11 cellular contexts compared by ENCODE assay signal in genomic region chr5:40685952-40686351, GRCh38. TPM values are rescaled to one million over a fixed set of nuclear protein-coding genes. Genes with fewer than 3 reads are reported as not detected.
DNase-seq lines count a peak whose midpoint lies in the region; ATAC-seq and TF ChIP-seq lines count a peak whose summit lies in the region.
"Had no signal": no experiment of that assay in that cellular context is flagged by ENCODE, and none has a peak within 500 bp of the region (broad histone marks: within the 10 kb centered on the region; RNA-seq: fewer than 3 reads in every experiment).

No MANE protein-coding gene starts in this region.

- CTCF ChIA-PET in Calu3 (lab: Charles Lee), result interaction anchor here (0.7 to 1.3 kb wide), 3 partner anchors 147 to 970 kb away, joined by 3 to 4 read pairs (median 3); no protein-coding TSS in a partner anchor
- CTCF ChIA-PET in PC-3 (lab: Charles Lee), result no interaction called here

- ATAC-seq in PC-3 (no peak), HG03196 (IDR thresholded peaks at IDR 0.05; ENCODE audit: unreplicated experiment) (no peak)

- peak overlapping the region; percentile 98 for H3K4me3 Mint-ChIP-seq in Calu3 (ENCODE audit: low read depth, unreplicated experiment)

- no peaks in the 10 kb centered on the region for H3K27me3 ChIP-seq in PC-3 (ENCODE audit: low read length)
- peaks cover 0 to 17% (median 0%) of the 10 kb centered on the region in 4 donors for H3K27me3 ChIP-seq in esophagus muscularis mucosa
- H3K27me3 ChIP-seq in skeletal muscle tissue (ENCODE audit: control insufficient read depth in 3 of 3, insufficient read depth in 3 of 3, low read length in 3 of 3), result peaks cover 9 to 20% (median 17%) of the 10 kb centered on the region in 3 donors

- BruUV-seq in Calu3 (replicated peaks; lab: Mats Ljungman, UMichigan), result no TSS peak
- no TSS peak for BruUV-seq in PC-3 (replicated peaks; lab: Mats Ljungman, UMichigan)

- peaks cover 9% of the 10 kb centered on the region for H4K20me1 ChIP-seq in PC-3 (ENCODE audit: low read length)

- H3K4me3 ChIP-seq in PC-3 (ENCODE audit: low read length) (no peak overlapping the region), esophagus muscularis mucosa (peak overlapping the region in 1 of 4 donors; percentile 4), skeletal muscle tissue (ENCODE audit: low read length in 3 of 3) (peak overlapping the region in 2 of 3 donors; percentile 29 to 62)

- POLR2A ChIA-PET in PC-3 (lab: Charles Lee; ENCODE audit: unreplicated experiment), result interaction anchor here (0.5 kb wide), 1 partner anchor 394 kb away, joined by 3 read pairs; no protein-coding TSS in a partner anchor

- peak overlapping the region; percentile 50 for H3K27ac Mint-ChIP-seq in Calu3 (ENCODE audit: unreplicated experiment)

- no peaks in the 10 kb centered on the region for H3K9me3 Mint-ChIP-seq in Calu3 (ENCODE audit: low read depth, unreplicated experiment)

- TF ChIP-seq POLR2A in esophagus muscularis mucosa (IDR thresholded peaks at IDR 0.05; ENCODE audit: low read depth), result no peak

- TF ChIP-seq EP300 in esophagus muscularis mucosa (IDR thresholded peaks at IDR 0.05), result no peak

- H3K9ac ChIP-seq in PC-3 (ENCODE audit: low read length) (no peak overlapping the region), skeletal muscle tissue (ENCODE audit: low read depth in 1 of 3, low read length in 3 of 3) (no peak overlapping the region)

- peaks cover 61% of the 10 kb centered on the region for H3K36me3 Mint-ChIP-seq in Calu3 (ENCODE audit: insufficient read depth, unreplicated experiment)

- H3K4me1 ChIP-seq in PC-3 (ENCODE audit: insufficient read depth, low read length), result peaks cover 71% of the 10 kb centered on the region
- peaks cover 14 to 78% (median 62%) of the 10 kb centered on the region in 4 donors for H3K4me1 ChIP-seq in esophagus muscularis mucosa
- peaks cover 15 to 24% (median 20%) of the 10 kb centered on the region in 3 donors for H3K4me1 ChIP-seq in skeletal muscle tissue (ENCODE audit: control insufficient read depth in 3 of 3, insufficient read depth in 3 of 3, low read length in 3 of 3)

- intact Hi-C loops in Calu3 (cut with micrococcal nuclease; ENCODE audit: unreplicated experiment), result loop anchor here (5.0 to 10.0 kb wide), 5 partner anchors 244 to 1109 kb away; no protein-coding TSS in a partner anchor
- intact Hi-C loops in PC-3 (cut with micrococcal nuclease), result loop anchor here (2.0 to 10.0 kb wide), 5 partner anchors 191 to 639 kb away; no protein-coding TSS in a partner anchor
- intact Hi-C loops in esophagus muscularis mucosa (cut with DNase I), result loop anchor here (5.0 kb wide), 1 partner anchor 969 kb away; no protein-coding TSS in a partner anchor

- H3K4me2 ChIP-seq in PC-3 (ENCODE audit: low read length), result peak overlapping the region; percentile 79; the same call in 1 of the 2 replicates

- no peak overlapping the region for H2AFZ ChIP-seq in PC-3 (ENCODE audit: low read length)

- H3K27ac ChIP-seq in PC-3 (ENCODE audit: low read length) (no peak overlapping the region), esophagus muscularis mucosa (replicated peaks in 1 of 4) (peak overlapping the region in 3 of 4 donors; percentile 8 to 86 (median 25)), skeletal muscle tissue (ENCODE audit: low read depth, low read length) (peak overlapping the region; percentile 20)

- no peaks in the 10 kb centered on the region for H3K9me2 ChIP-seq in PC-3 (replicated peaks; ENCODE audit: low read length)

- no peak for DNase-seq in Calu3
- DNase-seq in PC-3, result no peak
- no peak for DNase-seq in esophagus muscularis mucosa (ENCODE audit: extremely low spot score)
- DNase-seq in iPS-NIHi11 (ENCODE audit: low spot score), result no peak
- DNase-seq in Kasumi-1 (lab: John Stamatoyannopoulos, UW), result no peak
- DNase-seq: DMS 273 treated with DMSO at 0.1 percent for 48 hours; H7; NCI-H187; stimulated activated CD4-positive, alpha-beta T cell treated with anti-CD3 and anti-CD28 coated beads, Interleukin-15, amount 100 ng/mL, for 24 hours had no signal

- H3K27me3 Mint-ChIP-seq in Calu3 (ENCODE audit: unreplicated experiment), result no peaks in the 10 kb centered on the region

- peaks cover 28% of the 10 kb centered on the region for H3K4me1 Mint-ChIP-seq in Calu3 (ENCODE audit: low read depth, unreplicated experiment)

- H3F3A ChIP-seq in PC-3 (ENCODE audit: low read length, unreplicated experiment), result no peaks in the 10 kb centered on the region

- TF ChIP-seq CTCF in Calu3 (IDR thresholded peaks at IDR 0.05; ENCODE audit: unreplicated experiment) (no peak), PC-3 (conservative IDR thresholded peaks at IDR 0.05; ENCODE audit: low read depth, low read length) (no peak), esophagus muscularis mucosa (IDR thresholded peaks at IDR 0.05) (no peak)

- WGBS in esophagus muscularis mucosa, result 82% methylated on average over 1 of the region's 1 CpG

- H3K9me3 ChIP-seq in PC-3 (ENCODE audit: low read length) (no peaks in the 10 kb centered on the region), esophagus muscularis mucosa (no peaks in the 10 kb centered on the region), skeletal muscle tissue (ENCODE audit: control insufficient read depth in 3 of 3, low read length in 3 of 3) (no peaks in the 10 kb centered on the region)

- H3K36me3 ChIP-seq in PC-3 (ENCODE audit: low read depth, low read length), result peaks cover 15% of the 10 kb centered on the region
- peaks cover 0 to 3% (median under 1%) of the 10 kb centered on the region in 4 donors for H3K36me3 ChIP-seq in esophagus muscularis mucosa
- H3K36me3 ChIP-seq in skeletal muscle tissue (ENCODE audit: control insufficient read depth in 3 of 3, insufficient read depth in 3 of 3, low read length in 3 of 3), result peaks cover 0 to 7% (median 0%) of the 10 kb centered on the region in 3 donors

- peaks cover 91% of the 10 kb centered on the region for H3K79me2 ChIP-seq in PC-3 (ENCODE audit: low read length)

RNA-seq across cellular contexts. Expression of gene PTGER4, which starts 6.2 kb away (rescaled TPM):
- total RNA-seq in Calu3 (2022) (28.5 and 28.7 TPM in 2 replicates), PC-3 (2014; rRNA removed) (48.5 and 49.5 TPM in 2 replicates), esophagus muscularis mucosa (10 to 100 TPM; 13.3 to 44.6 (median 27.9) TPM), skeletal muscle tissue (10.4 TPM)
